In genomic region chr20:22430154-22430745, GRCh38 we compare ENCODE assay signal across 17 cellular contexts.
DNase-seq lines count a peak whose midpoint lies in the region; ATAC-seq and TF ChIP-seq lines count a peak whose summit lies in the region.
"Had no signal": no experiment of that assay in that cellular context is flagged by ENCODE, and none has a peak within 500 bp of the region (broad histone marks: within the 10 kb centered on the region; RNA-seq: fewer than 3 reads in every experiment).

No MANE protein-coding gene starts in this region.

- peaks cover 8% of the 10 kb centered on the region for H3K27me3 Mint-ChIP-seq in stimulated activated naive CD8-positive, alpha-beta T cell treated with anti-CD3 and anti-CD28 coated beads, Interleukin-15, amount 100 ng/mL, for 72 hours
- H3K27me3 Mint-ChIP-seq: activated CD4-positive, alpha-beta memory T cell treated with anti-CD3 and anti-CD28 coated beads, Interleukin-2, amount 10 ng/mL, durations not matched to agents 7 days and 5 days; central memory CD8-positive, alpha-beta T cell had no signal

- no peaks in the 10 kb centered on the region for H3K9me3 Mint-ChIP-seq in stimulated activated naive CD8-positive, alpha-beta T cell treated with anti-CD3 and anti-CD28 coated beads, Interleukin-15, amount 100 ng/mL, for 72 hours

- TF ChIP-seq CTCF in right lobe of liver (IDR thresholded peaks at IDR 0.05) = no peak

- H3K9me3 ChIP-seq in SJSA1 (replicated peaks) (peaks cover 5% of the 10 kb centered on the region), right lobe of liver (no peaks in the 10 kb centered on the region)
- H3K9me3 ChIP-seq: vagina had no signal

- no peaks in the 10 kb centered on the region for H3K4me1 Mint-ChIP-seq in stimulated activated naive CD8-positive, alpha-beta T cell treated with anti-CD3 and anti-CD28 coated beads, Interleukin-15, amount 100 ng/mL, for 72 hours
- H3K4me1 Mint-ChIP-seq: activated CD4-positive, alpha-beta memory T cell treated with anti-CD3 and anti-CD28 coated beads, Interleukin-2, amount 10 ng/mL, durations not matched to agents 7 days and 5 days; central memory CD8-positive, alpha-beta T cell had no signal

- no peak for TF ChIP-seq POLR2A in right lobe of liver (IDR thresholded peaks at IDR 0.05)

- ATAC-seq in right lobe of liver = peak in 3 of 4 donors; percentile 3 to 25 (median 5)
- no peak for ATAC-seq in GM18868 (IDR thresholded peaks at IDR 0.05; ENCODE audit: unreplicated experiment)
- ATAC-seq in stimulated activated naive CD8-positive, alpha-beta T cell treated with anti-CD3 and anti-CD28 coated beads, Interleukin-15, amount 100 ng/mL, for 72 hours = no peak
- no peak for ATAC-seq in GM21528 (IDR thresholded peaks at IDR 0.05; ENCODE audit: low FRiP score, unreplicated experiment)

- intact Hi-C loops in right lobe of liver (cut with DNase I) = no loop called here

- H3K4me3 ChIP-seq in SJSA1 (no peak overlapping the region), right lobe of liver (no peak overlapping the region)
- H3K4me3 ChIP-seq: Peyer's patch, vagina had no signal

- H3K27ac Mint-ChIP-seq in stimulated activated naive CD8-positive, alpha-beta T cell treated with anti-CD3 and anti-CD28 coated beads, Interleukin-15, amount 100 ng/mL, for 72 hours = no peak overlapping the region
- H3K27ac Mint-ChIP-seq: activated CD4-positive, alpha-beta memory T cell treated with anti-CD3 and anti-CD28 coated beads, Interleukin-2, amount 10 ng/mL, durations not matched to agents 7 days and 5 days; activated naive CD4-positive, alpha-beta T cell treated with anti-CD3 and anti-CD28 coated beads for 36 hours had no signal

- H3K4me1 ChIP-seq in SJSA1 (replicated peaks) (peaks cover 27% of the 10 kb centered on the region), right lobe of liver (peaks cover 0 to 54% (median 22%) of the 10 kb centered on the region in 4 donors)
- H3K4me1 ChIP-seq: parathyroid adenoma, Peyer's patch, vagina had no signal

- 63% methylated on average over 8 of the region's 15 CpGs for WGBS in right lobe of liver (ENCODE audit: insufficient coverage, low coverage, low lambda C conversion rate, missing lambda C conversion rate)

- DNase-seq in DMS153 (lab: John Stamatoyannopoulos, UW) (peak; percentile 50), NCI-H146 treated with DMSO at 0.1 percent for 48 hours (lab: John Stamatoyannopoulos, UW; ENCODE audit: unreplicated experiment) (peak; percentile 99), SJSA1 (ENCODE audit: low read depth in 1 of 2, low spot score in 2 of 2) (peak; percentile 73 to 74), right lobe of liver (no peak), NCI-H187 (lab: John Stamatoyannopoulos, UW) (no peak)
- no peak for DNase-seq in stimulated activated naive CD8-positive, alpha-beta T cell treated with anti-CD3 and anti-CD28 coated beads, Interleukin-15, amount 100 ng/mL, for 72 hours
- DNase-seq: activated CD4-positive, alpha-beta memory T cell treated with anti-CD3 and anti-CD28 coated beads, Interleukin-2, amount 10 ng/mL, durations not matched to agents 7 days and 5 days; activated naive CD4-positive, alpha-beta T cell treated with anti-CD3 and anti-CD28 coated beads for 36 hours; erythroblast; Peyer's patch; stimulated activated CD4-positive, alpha-beta T cell treated with anti-CD3 and anti-CD28 coated beads, Interleukin-2, amount 100 ng/mL, for 24 hours; T1000 had no signal

- H3K36me3 ChIP-seq in SJSA1 (no peaks in the 10 kb centered on the region), right lobe of liver (no peaks in the 10 kb centered on the region)
- H3K36me3 ChIP-seq: Peyer's patch, vagina had no signal

- H3K27ac ChIP-seq in SJSA1 (no peak overlapping the region), right lobe of liver (peak overlapping the region in 2 of 3 donors; percentile 78 to 90)
- H3K27ac ChIP-seq: parathyroid adenoma, Peyer's patch, vagina had no signal

- H3K27me3 ChIP-seq in SJSA1 (replicated peaks) (no peaks in the 10 kb centered on the region), right lobe of liver (no peaks in the 10 kb centered on the region)
- H3K27me3 ChIP-seq: Peyer's patch, vagina had no signal

- H3K4me3 Mint-ChIP-seq in stimulated activated naive CD8-positive, alpha-beta T cell treated with anti-CD3 and anti-CD28 coated beads, Interleukin-15, amount 100 ng/mL, for 72 hours = no peak overlapping the region
- H3K4me3 Mint-ChIP-seq: activated CD4-positive, alpha-beta memory T cell treated with anti-CD3 and anti-CD28 coated beads, Interleukin-2, amount 10 ng/mL, durations not matched to agents 7 days and 5 days; activated naive CD4-positive, alpha-beta T cell treated with anti-CD3 and anti-CD28 coated beads for 36 hours; central memory CD8-positive, alpha-beta T cell had no signal

Comparison
In these comparisons a context has a peak if more than half of its experiments do, and no peak if none do; other contexts are left out.
1. DNase-seq: peak in DMS153 (single experiment), NCI-H146 treated with DMSO at 0.1 percent for 48 hours (single experiment) and SJSA1 (2 of 2); none in right lobe of liver (0 of 3), stimulated activated naive CD8-positive, alpha-beta T cell treated with anti-CD3 and anti-CD28 coated beads, Interleukin-15, amount 100 ng/mL, for 72 hours (0 of 2) and NCI-H187 (0 of 2).
2. ATAC-seq: peak in right lobe of liver (3 of 4); none in GM18868 (single experiment), stimulated activated naive CD8-positive, alpha-beta T cell treated with anti-CD3 and anti-CD28 coated beads, Interleukin-15, amount 100 ng/mL, for 72 hours (single experiment) and GM21528 (single experiment).